Comparison of ENCODE assay signal across 11 cellular contexts in the genomic region with DNA sequence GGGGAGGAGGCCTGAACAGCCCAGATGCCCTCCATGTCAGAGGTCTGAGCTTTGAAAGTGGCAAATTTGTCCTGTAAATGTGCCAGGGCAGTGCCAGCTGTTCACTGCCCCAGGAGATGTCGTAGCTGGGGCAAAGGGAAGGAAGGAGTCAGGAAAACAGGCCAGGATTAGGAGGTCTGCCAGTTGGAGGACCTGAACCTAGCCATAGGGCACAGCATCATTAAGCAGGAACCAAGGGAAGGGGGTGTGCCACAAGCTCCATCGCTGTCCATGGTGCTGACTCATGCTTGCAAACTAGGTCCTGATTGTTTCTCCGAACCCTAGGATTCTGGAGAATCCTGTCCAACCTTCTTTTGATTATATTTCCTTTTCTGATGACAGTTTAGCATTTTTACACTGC.
DNase-seq lines count a peak whose midpoint lies in the region; ATAC-seq, FAIRE-seq and TF ChIP-seq lines count a peak whose summit lies in the region.
"Had no signal": no experiment of that assay in that cellular context is flagged by ENCODE, and none has a peak within 500 bp of the region (broad histone marks: within the 10 kb centered on the region; RNA-seq: fewer than 3 reads in every experiment).

No MANE protein-coding gene starts in this region.

- no peak for FAIRE-seq in kidney (lab: Jason Lieb, UNC)
- FAIRE-seq: GM12892 had no signal

- H3K27me3 ChIP-seq in esophagus muscularis mucosa, result peaks cover 0 to 19% (median 0%) of the 10 kb centered on the region in 4 donors

- no peak for TF ChIP-seq CTCF in kidney (IDR thresholded peaks at IDR 0.05; ENCODE audit: borderline replicate concordance, extremely low read depth, insufficient read depth)
- TF ChIP-seq CTCF in esophagus muscularis mucosa (IDR thresholded peaks at IDR 0.05), result no peak

- H3K4me1 ChIP-seq in kidney (ENCODE audit: control insufficient read depth in 1 of 2, insufficient read depth in 1 of 2, low read depth in 1 of 2, low read length in 2 of 2) (no peaks in the 10 kb centered on the region), esophagus muscularis mucosa (no peaks in the 10 kb centered on the region)

- 18% methylated on average over 3 of the region's 3 CpGs for WGBS in esophagus muscularis mucosa

- H3K36me3 ChIP-seq in kidney (ENCODE audit: control insufficient read depth in 1 of 2, insufficient read depth in 2 of 2, low read length in 2 of 2) (no peaks in the 10 kb centered on the region), esophagus muscularis mucosa (no peaks in the 10 kb centered on the region)

- no peak for ATAC-seq in GM21717 (IDR thresholded peaks at IDR 0.05; ENCODE audit: unreplicated experiment)
- ATAC-seq: activated naive CD4-positive, alpha-beta T cell treated with anti-CD3 and anti-CD28 coated beads, Interleukin-2, amount 50 U/mL, for 72 hours had no signal

- no peak overlapping the region for H3K4me3 ChIP-seq in kidney (ENCODE audit: low read length in 2 of 2)
- no peak overlapping the region for H3K4me3 ChIP-seq in esophagus muscularis mucosa

- H3K9me3 ChIP-seq in kidney (ENCODE audit: control insufficient read depth in 1 of 2, low read length in 2 of 2) (no peaks in the 10 kb centered on the region), esophagus muscularis mucosa (peaks cover 0 to 4% (median 0%) of the 10 kb centered on the region in 4 donors)

- no peak for TF ChIP-seq EP300 in esophagus muscularis mucosa (IDR thresholded peaks at IDR 0.05)

- H3K27ac ChIP-seq in kidney (ENCODE audit: low read depth in 2 of 2, low read length in 2 of 2) (no peak overlapping the region), esophagus muscularis mucosa (replicated peaks in 1 of 4) (no peak overlapping the region)

- no peak overlapping the region for H3K9ac ChIP-seq in kidney (ENCODE audit: low read length in 2 of 2)

- TF ChIP-seq POLR2A in esophagus muscularis mucosa (IDR thresholded peaks at IDR 0.05; ENCODE audit: low read depth), result no peak

- DNase-seq in AML-193 (lab: John Stamatoyannopoulos, UW) (peak; percentile 25 to 50), HUDEP-2 (lab: John Stamatoyannopoulos, UW; ENCODE audit: unreplicated experiment in 76 of 76) (peak in 41 of 76 experiments; percentile 0 to 51 (median 18)), iPS-NIHi11 (ENCODE audit: low spot score) (peak; percentile 84), kidney (no peak), esophagus muscularis mucosa (ENCODE audit: extremely low spot score) (no peak), NCI-H2081 treated with DMSO at 0.1 percent for 48 hours (lab: John Stamatoyannopoulos, UW) (no peak)
- peak; percentile 7 for DNase-seq in activated CD4-positive, alpha-beta T cell treated with anti-CD3 and anti-CD28 coated beads, Interleukin-2, amount 50 U/mL, for 1 hour
- DNase-seq: NCI-H2029 had no signal

- intact Hi-C loops in kidney (cut with DNase I), result no loop called here
- intact Hi-C loops in esophagus muscularis mucosa (cut with DNase I), result no loop called here

Comparison
In these comparisons a context has a peak if more than half of its experiments do, and no peak if none do; other contexts are left out.
1. DNase-seq: peak in AML-193 (2 of 2), HUDEP-2 (41 of 76), activated CD4-positive, alpha-beta T cell treated with anti-CD3 and anti-CD28 coated beads, Interleukin-2, amount 50 U/mL, for 1 hour (single experiment) and iPS-NIHi11 (single experiment); none in kidney (single experiment), esophagus muscularis mucosa (single experiment) and NCI-H2081 treated with DMSO at 0.1 percent for 48 hours (single experiment).